8 cellular contexts compared by ENCODE assay signal in genomic region chr12:49069507-49070346, GRCh38. TPM values are rescaled to one million over a fixed set of nuclear protein-coding genes. Genes with fewer than 3 reads are reported as not detected.
DNase-seq lines count a peak whose midpoint lies in the region; ATAC-seq and TF ChIP-seq lines count a peak whose summit lies in the region.

Gene RHEBL1, minus strand, starts transcription at chr12:49069979. Its CDS starts 194 bp downstream, at chr12:49069785.

- H3K27ac ChIP-seq in adrenal gland (peak within 1 kb of the TSS in 4 of 5 donors; percentile 41 to 88 (median 79)), psoas muscle (peak within 1 kb of the TSS; percentile 70), uterus (peak within 1 kb of the TSS; percentile 73)

- no peaks in the 10 kb centered on the region for H3K9me3 Mint-ChIP-seq in T-cell

- no peaks in the 10 kb centered on the region for H3K27me3 ChIP-seq in adrenal gland
- no peaks in the 10 kb centered on the region for H3K27me3 ChIP-seq in psoas muscle (ENCODE audit: insufficient read depth in 3 of 3, low read length in 2 of 3)
- H3K27me3 ChIP-seq in uterus, result no peaks in the 10 kb centered on the region

- intact Hi-C loops in adrenal gland (cut with DNase I), result loop anchor here (10.0 kb wide), 1 partner anchor 55 kb away; no protein-coding TSS in a partner anchor
- intact Hi-C loops in left cardiac atrium (cut with DNase I), result loop anchor here (5.0 to 10.0 kb wide), 2 partner anchors 53 to 55 kb away; no protein-coding TSS in a partner anchor
- intact Hi-C loops in psoas muscle (cut with DNase I), result loop anchor here in 1 of 2 donors (10.0 kb wide), 1 partner anchor 165 kb away; no protein-coding TSS in a partner anchor
- intact Hi-C loops in uterus (cut with DNase I; ENCODE audit: low total_unique reads), result loop anchor here (10.0 kb wide), 1 partner anchor 55 kb away; no protein-coding TSS in a partner anchor

- peak; percentile 94 for ATAC-seq in HG02884 (IDR thresholded peaks at IDR 0.05; ENCODE audit: unreplicated experiment)
- peak; percentile 99 to 100 (median 100) for ATAC-seq in T-cell (replicated peaks in 1 of 4)
- peak; percentile 100 for ATAC-seq in left cardiac atrium
- ATAC-seq in psoas muscle, result peak; percentile 100

- peaks cover 18 to 19% (median 19%) of the 10 kb centered on the region in 3 donors for H3K4me1 Mint-ChIP-seq in T-cell

- no peaks in the 10 kb centered on the region for H3K36me3 ChIP-seq in adrenal gland (replicated peaks in 1 of 2)
- no peaks in the 10 kb centered on the region for H3K36me3 ChIP-seq in psoas muscle (ENCODE audit: insufficient read depth in 1 of 2, low read depth in 1 of 2)
- no peaks in the 10 kb centered on the region for H3K36me3 ChIP-seq in uterus

- H3K36me3 Mint-ChIP-seq in T-cell, result peaks cover 4% of the 10 kb centered on the region

- in situ Hi-C loops in GM13977 (cut with MboI; ENCODE audit: low pct_unique_long_range_greater_than_20kb, low sequenced_read_pairs, unreplicated experiment), result no loop called here

- H3K27ac Mint-ChIP-seq in T-cell, result peak within 1 kb of the TSS; percentile 87 to 96

- H3K4me3 Mint-ChIP-seq in T-cell, result peak within 1 kb of the TSS; percentile 86 to 100 (median 99)

- 0 to 1% (median 0%) methylated on average over 33 to 60 of the region's 60 CpGs for WGBS in adrenal gland, 4 donors
- WGBS in psoas muscle, 3 donors, result 0 to 1% (median 0%) methylated on average over 60 of the region's 60 CpGs

- CTCF ChIA-PET in T-cell (lab: Charles Lee), result interaction anchor here (0.5 to 1.5 kb wide), 16 partner anchors 8 to 253 kb away, joined by 3 to 12 read pairs (median 5); partner anchors contain the start of genes LMBR1L (in 1 of the 2) and TUBA1B (in 1 of the 2)

- H3K4me3 ChIP-seq in adrenal gland (peak within 1 kb of the TSS in 3 of 4 donors; percentile 57 to 85 (median 81)), psoas muscle (peak within 1 kb of the TSS; percentile 85), uterus (peak within 1 kb of the TSS; percentile 79 to 81)

- TF ChIP-seq POLR2A in adrenal gland (IDR thresholded peaks at IDR 0.05) (peak in 1 of 2 donors; percentile 83), uterus (IDR thresholded peaks at IDR 0.05) (peak; percentile 28 to 34)

- H3K4me1 ChIP-seq in adrenal gland (replicated peaks in 1 of 2), result peaks cover 0 to 10% of the 10 kb centered on the region in 2 donors
- H3K4me1 ChIP-seq in psoas muscle, result peaks cover 10% of the 10 kb centered on the region
- H3K4me1 ChIP-seq in uterus, result peaks cover 0 to 4% of the 10 kb centered on the region in 2 donors

- DNase-seq in GM13977 (ENCODE audit: low spot score), result peak; percentile 97
- DNase-seq in NCI-H146 (lab: John Stamatoyannopoulos, UW), result peak; percentile 98
- DNase-seq in T-cell, result peak; percentile 94 to 99 (median 96)
- DNase-seq in adrenal gland, result peak; percentile 98 to 100 (median 99)
- DNase-seq in left cardiac atrium, result peak; percentile 99
- peak; percentile 99 for DNase-seq in psoas muscle
- DNase-seq in uterus, result peak; percentile 98

- no peaks in the 10 kb centered on the region for H3K27me3 Mint-ChIP-seq in T-cell

- POLR2A ChIA-PET in T-cell (lab: Charles Lee), result interaction anchor here (0.6 to 1.4 kb wide), 5 partner anchors 15 to 122 kb away, joined by 3 to 4 read pairs (median 3); partner anchors contain the start of gene TUBA1B (in 1 of the 2)

- TF ChIP-seq CTCF in GM13977 (IDR thresholded peaks at IDR 0.05; ENCODE audit: extremely low read depth, insufficient read depth, missing control alignments) (peak; percentile 38), adrenal gland (IDR thresholded peaks at IDR 0.05) (no peak), psoas muscle (IDR thresholded peaks at IDR 0.05) (no peak), uterus (IDR thresholded peaks at IDR 0.05) (peak in 1 of 4 experiments; percentile 30)

- H3K9me3 ChIP-seq in adrenal gland (replicated peaks in 1 of 3) (no peaks in the 10 kb centered on the region), psoas muscle (no peaks in the 10 kb centered on the region), uterus (no peaks in the 10 kb centered on the region)

RNA-seq across cellular contexts. Expression of gene RHEBL1, which starts in this region (rescaled TPM):
- total RNA-seq in T-cell (1 to 10 TPM; 2.3 to 5.3 (median 2.5) TPM), adrenal gland (1 to 10 TPM in 1 of 8 donors, under 1 TPM in 3, not detected in 4; 0.28 to 1.8 (median 0.34) TPM), left cardiac atrium (under 1 TPM; 0.24 to 0.41 TPM), psoas muscle (under 1 TPM in 1 of 4 donors, not detected in 3; 0.97 TPM), uterus (under 1 TPM in 1 of 4 donors, not detected in 3; 0.37 TPM)
- polyA plus RNA-seq in adrenal gland (under 1 TPM; 0.26 to 0.71 (median 0.32) TPM), psoas muscle (1 to 10 TPM in 1 of 3 donors, under 1 TPM in 2; 0.21 to 1.2 (median 0.57) TPM)

Comparison
In these comparisons a context has a peak if more than half of its experiments do, and no peak if none do; other contexts are left out.
1. Peak in every context shown above with its lines: DNase-seq, ATAC-seq, H3K4me3 ChIP-seq and H3K27ac ChIP-seq.
2. Peak in DNase-seq and ATAC-seq in left cardiac atrium; RNA of the gene not detected or under 1 TPM.
3. Peak in DNase-seq, H3K4me3 ChIP-seq and H3K27ac ChIP-seq in uterus; RNA of the gene not detected or under 1 TPM.